17 cellular contexts compared by ENCODE assay signal in genomic region chr5:55865831-55866230, GRCh38. TPM values are rescaled to one million over a fixed set of nuclear protein-coding genes. Genes with fewer than 3 reads are reported as not detected.
DNase-seq lines count a peak whose midpoint lies in the region; ATAC-seq, FAIRE-seq and TF ChIP-seq lines count a peak whose summit lies in the region.
"Had no signal": no experiment of that assay in that cellular context is flagged by ENCODE, and none has a peak within 500 bp of the region (broad histone marks: within the 10 kb centered on the region; RNA-seq: fewer than 3 reads in every experiment).

No MANE protein-coding gene starts in this region.

- CTCF ChIA-PET in GM12878 (lab: Yijun Ruan, JAX), result interaction anchor here (1.3 kb wide), 1 partner anchor 71 kb away, joined by 3 read pairs; no protein-coding TSS in a partner anchor
- CTCF ChIA-PET in naive thymus-derived CD4-positive, alpha-beta T cell (lab: Charles Lee), result no interaction called here
- CTCF ChIA-PET in GM10248 (lab: Yijun Ruan, JAX), result interaction anchor here (1.4 kb wide), 1 partner anchor 12 kb away, joined by 3 read pairs; no protein-coding TSS in a partner anchor

- H3K4me2 ChIP-seq in GM12878 (ENCODE audit: control insufficient read depth, insufficient read depth), result no peak overlapping the region
- H3K4me2 ChIP-seq: smooth muscle cell had no signal

- no peak overlapping the region for H3K4me3 ChIP-seq in GM12878
- no peak overlapping the region for H3K4me3 ChIP-seq in naive thymus-derived CD4-positive, alpha-beta T cell (ENCODE audit: low read length)
- H3K4me3 ChIP-seq: smooth muscle cell had no signal

- TF ChIP-seq POLR2A in GM12878 (IDR thresholded peaks at IDR 0.05; ENCODE audit: low read depth, low read length), result no peak

- no peak overlapping the region for H3K27ac ChIP-seq in GM12878 (ENCODE audit: control insufficient read depth, insufficient read depth)
- H3K27ac ChIP-seq in naive thymus-derived CD4-positive, alpha-beta T cell (ENCODE audit: low read depth, low read length), result no peak overlapping the region

- SMC1A ChIA-PET in GM12878 (lab: Charles Lee; ENCODE audit: uncharacterized antibody, unreplicated experiment), result interaction anchor here (2.4 kb wide), 2 partner anchors 10 to 25 kb away, joined by 5 to 7 read pairs; no protein-coding TSS in a partner anchor

- no peak for TF ChIP-seq CTCF in GM12878 (IDR thresholded peaks at IDR 0.05 in 2 of 3, conservative IDR thresholded peaks at IDR 0.05 in 1 of 3; ENCODE audit: control insufficient read depth in 2 of 3, extremely low read depth in 1 of 3, insufficient read depth in 1 of 3, low read depth in 3 of 3, low read length in 3 of 3)
- TF ChIP-seq CTCF in GM10248 (IDR thresholded peaks at IDR 0.05; ENCODE audit: control extremely low read depth, extremely low read depth, low read depth, missing control alignments), result no peak

- 4% methylated on average over 3 of the region's 3 CpGs for WGBS in GM12878 (ENCODE audit: insufficient coverage, insufficient replicate concordance, low lambda C conversion rate, missing lambda C conversion rate)

- POLR2A ChIA-PET in GM12878 (lab: Charles Lee) (interaction anchor here (0.8 kb wide), 1 partner anchor 8 kb away, joined by 3 read pairs; no protein-coding TSS in a partner anchor), GM10248 (lab: Yijun Ruan, JAX) (interaction anchor here (0.5 kb wide), 1 partner anchor 280 kb away, joined by 4 read pairs; no protein-coding TSS in a partner anchor)
- POLR2A ChIA-PET in naive thymus-derived CD4-positive, alpha-beta T cell (lab: Charles Lee), result no interaction called here

- H3K9me3 ChIP-seq in GM12878 (replicated peaks; ENCODE audit: control insufficient read depth, insufficient read depth, low read length), result no peaks in the 10 kb centered on the region; the same call in 2 of the 3 replicates
- H3K9me3 ChIP-seq in naive thymus-derived CD4-positive, alpha-beta T cell (ENCODE audit: control insufficient read depth in 2 of 3, low read length in 3 of 3), result no peaks in the 10 kb centered on the region

- H3K36me3 ChIP-seq in GM12878 (ENCODE audit: control insufficient read depth in 2 of 2, insufficient read depth in 2 of 2, low read length in 1 of 2), result no peaks in the 10 kb centered on the region
- no peaks in the 10 kb centered on the region for H3K36me3 ChIP-seq in naive thymus-derived CD4-positive, alpha-beta T cell (ENCODE audit: control insufficient read depth in 2 of 3, insufficient read depth in 3 of 3, low read length in 3 of 3)

- peaks cover 0 to 15% (median 4%) of the 10 kb centered on the region in 7 donors for H3K4me1 Mint-ChIP-seq in naive thymus-derived CD4-positive, alpha-beta T cell
- H3K4me1 Mint-ChIP-seq: CD4-positive, CD25-positive, alpha-beta regulatory T cell had no signal

- no peaks in the 10 kb centered on the region; a peak in 1 of 4 replicates for H3K27me3 ChIP-seq in GM12878 (replicated peaks in 1 of 2; ENCODE audit: control insufficient read depth in 2 of 2, insufficient read depth in 2 of 2, low read length in 1 of 2)
- H3K27me3 ChIP-seq in naive thymus-derived CD4-positive, alpha-beta T cell (ENCODE audit: control insufficient read depth in 2 of 2, insufficient read depth in 2 of 2, low read length in 2 of 2), result no peaks in the 10 kb centered on the region

- in situ Hi-C loops in GM12878 (cut with MboI), result no loop called here

- H2AFZ ChIP-seq in GM12878 (ENCODE audit: control insufficient read depth, low read depth, low read length), result no peak overlapping the region

- no peaks in the 10 kb centered on the region for H3K79me2 ChIP-seq in GM12878 (ENCODE audit: control insufficient read depth, insufficient read depth, low read length)

- H3K27ac Mint-ChIP-seq in naive thymus-derived CD4-positive, alpha-beta T cell, result no peak overlapping the region
- H3K27ac Mint-ChIP-seq: activated naive CD4-positive, alpha-beta T cell treated with anti-CD3 and anti-CD28 coated beads for 36 hours; CD4-positive, CD25-positive, alpha-beta regulatory T cell had no signal

- no peak for TF ChIP-seq RAD21 in GM12878 (IDR thresholded peaks at IDR 0.05; ENCODE audit: insufficient read depth, low read depth, low read length)

- DNase-seq in ELF-1 (ENCODE audit: low read depth, low spot score) (peak; percentile 21), M059J (ENCODE audit: low read depth) (peak; percentile 29), GM12878 (ENCODE audit: low read depth, low spot score) (no peak), kidney tubule cell (ENCODE audit: low spot score) (peak; percentile 11), GM10248 (ENCODE audit: extremely low spot score) (no peak), cerebellar nuclear complex (lab: John Stamatoyannopoulos, UW) (no peak)
- no peak for DNase-seq in naive thymus-derived CD4-positive, alpha-beta T cell
- DNase-seq: CD4-positive, CD25-positive, alpha-beta regulatory T cell; GF-D8; NCI-H187; NCI-H774; SHP77; T1000 had no signal

- H4K20me1 ChIP-seq in GM12878 (ENCODE audit: control insufficient read depth, insufficient read depth), result no peaks in the 10 kb centered on the region

- H3K9ac ChIP-seq in GM12878 (ENCODE audit: control insufficient read depth, insufficient read depth, low read length), result no peak overlapping the region

- intact Hi-C loops in GM12878 (cut with micrococcal nuclease; ENCODE audit: unreplicated experiment), result no loop called here
- intact Hi-C loops in naive thymus-derived CD4-positive, alpha-beta T cell (cut with micrococcal nuclease), result no loop called here

- no peaks in the 10 kb centered on the region for H3K4me1 ChIP-seq in GM12878 (ENCODE audit: control insufficient read depth, insufficient read depth, low read length)
- no peaks in the 10 kb centered on the region for H3K4me1 ChIP-seq in naive thymus-derived CD4-positive, alpha-beta T cell (ENCODE audit: control insufficient read depth in 2 of 2, insufficient read depth in 2 of 2, low read length in 2 of 2)

- RAD21 ChIA-PET in GM12878 (lab: Charles Lee; ENCODE audit: unreplicated experiment), result interaction anchor here (0.6 kb wide), 1 partner anchor 152 kb away, joined by 3 read pairs; no protein-coding TSS in a partner anchor

- ATAC-seq in GM12878 (no peak), GM21529 (IDR thresholded peaks at IDR 0.05; ENCODE audit: unreplicated experiment) (no peak)
- ATAC-seq in naive thymus-derived CD4-positive, alpha-beta T cell, result no peak

- no TSS peak for BruUV-seq in GM12878 (replicated peaks; lab: Mats Ljungman, UMichigan)

- no peak for FAIRE-seq in GM12878 (lab: Jason Lieb, UNC)

- peaks cover 0 to 6% (median 4%) of the 10 kb centered on the region in 5 donors for H3K36me3 Mint-ChIP-seq in naive thymus-derived CD4-positive, alpha-beta T cell
- H3K36me3 Mint-ChIP-seq: CD4-positive, CD25-positive, alpha-beta regulatory T cell had no signal

- no peak overlapping the region for H3K4me3 Mint-ChIP-seq in naive thymus-derived CD4-positive, alpha-beta T cell
- H3K4me3 Mint-ChIP-seq: activated naive CD4-positive, alpha-beta T cell treated with anti-CD3 and anti-CD28 coated beads for 36 hours; CD4-positive, CD25-positive, alpha-beta regulatory T cell had no signal

- peaks cover 0 to 3% (median 0%) of the 10 kb centered on the region in 5 donors for H3K27me3 Mint-ChIP-seq in naive thymus-derived CD4-positive, alpha-beta T cell

- no peak for TF ChIP-seq EP300 in GM12878 (IDR thresholded peaks at IDR 0.05; ENCODE audit: borderline replicate concordance in 1 of 2, control insufficient read depth in 1 of 2, low read depth in 2 of 2, low read length in 2 of 2)

- H3K9me3 Mint-ChIP-seq in naive thymus-derived CD4-positive, alpha-beta T cell, result peaks cover 0 to 5% (median 0%) of the 10 kb centered on the region in 11 donors

TF ChIP-seq in GM12878, 131 proteins besides CTCF, POLR2A, EP300 and RAD21 (continues in another document):
- no peak for TF ChIP-seq RCOR1 (conservative IDR thresholded peaks at IDR 0.05; ENCODE audit: low read depth, low read length)
- TF ChIP-seq CHD1 (IDR thresholded peaks at IDR 0.05; ENCODE audit: low read depth, low read length), result no peak
- no peak for TF ChIP-seq SMAD1 (IDR thresholded peaks at IDR 0.05; ENCODE audit: low read depth, partially characterized antibody)

RNA-seq across cellular contexts. Expression of gene IL31RA, which starts 14.7 kb away (rescaled TPM):
- 0.10 and 0.27 TPM in 2 replicates for total RNA-seq in M059J (2014; rRNA removed; shearing (Covaris generic))
- total RNA-seq in GM12878 (2013; cell fraction: nucleolus; rRNA removed), result not detected in 2 replicates
- 0.11 and 0.28 TPM in 2 replicates for total RNA-seq in GM12878 (2014; rRNA removed)
- total RNA-seq in GM12878 (2014; rRNA removed; fragmentation: Illumina TruSeq; extraction: Trizol), result 0.13 and 0.14 TPM in 2 replicates
- total RNA-seq in GM12878 (2021), result 0.21 and 0.31 TPM in 2 replicates
- polyA plus RNA-seq in GM12878 (2011; ENCODE audit: low read depth), result 0.12 TPM
- polyA plus RNA-seq in GM12878 (2011; rRNA removed), result 0.10 TPM in 2 replicates
- 0.04 TPM in 1 of 2 replicates, not detected in the other for polyA plus RNA-seq in GM12878 (2011; cell fraction: cytosol; rRNA removed)
- 0.09 and 0.10 TPM in 2 replicates for polyA plus RNA-seq in GM12878 (2011; cell fraction: nucleus; rRNA removed)
- polyA plus RNA-seq in GM12878 (2012), result not detected in 2 replicates
- polyA plus RNA-seq in GM12878 (2014; fragmentation: Illumina TruSeq; extraction: Trizol), result 0.15 and 0.30 TPM in 2 replicates
- under 1 TPM; 0.03 to 0.07 TPM for polyA plus RNA-seq in GM12878 (2014; fragmentation: Nextera tagmentation; extraction: Ambion mirVana)
- polyA plus RNA-seq in GM12878 (2014; rRNA removed), result 0.09 and 0.10 TPM in 2 replicates
- not detected for polyA plus RNA-seq in GM12878 (2016; fragmentation: Nextera tagmentation; extraction: Ambion mirVana)
- polyA minus RNA-seq in GM12878 (2011; rRNA and poly(A)+ RNA removed), result 0.10 and 0.51 TPM in 2 replicates
- not detected in 2 replicates for polyA minus RNA-seq in GM12878 (2011; cell fraction: cytosol; rRNA and poly(A)+ RNA removed)
- not detected in 2 replicates for polyA minus RNA-seq in GM12878 (2011; cell fraction: nucleus; rRNA and poly(A)+ RNA removed)
- total RNA-seq in naive thymus-derived CD4-positive, alpha-beta T cell, result 1 to 10 TPM in 1 of 5 experiments, under 1 TPM in 1, not detected in 3; 0.39 to 1.5 TPM
- not detected for polyA plus RNA-seq in naive thymus-derived CD4-positive, alpha-beta T cell
- total RNA-seq: CD4-positive, CD25-positive, alpha-beta regulatory T cell; osteocyte had no signal
- polyA plus RNA-seq: CD4-positive, CD25-positive, alpha-beta regulatory T cell had no signal

Comparison
In these comparisons a context has a peak if more than half of its experiments do, and no peak if none do; other contexts are left out.
1. DNase-seq: peak in ELF-1 (single experiment), M059J (single experiment) and kidney tubule cell (single experiment); none in GM12878 (single experiment), naive thymus-derived CD4-positive, alpha-beta T cell (0 of 9), GM10248 (single experiment) and cerebellar nuclear complex (0 of 2).